11 cellular contexts compared by ENCODE assay signal in genomic region chr11:88292156-88292844, GRCh38. TPM values are rescaled to one million over a fixed set of nuclear protein-coding genes. Genes with fewer than 3 reads are reported as not detected.
DNase-seq lines count a peak whose midpoint lies in the region; ATAC-seq, FAIRE-seq and TF ChIP-seq lines count a peak whose summit lies in the region.
"Had no signal": no experiment of that assay in that cellular context is flagged by ENCODE, and none has a peak within 500 bp of the region (broad histone marks: within the 10 kb centered on the region; RNA-seq: fewer than 3 reads in every experiment).

No MANE protein-coding gene starts in this region.

- peak in 5 of 6 experiments; percentile 17 to 39 (median 32) for TF ChIP-seq CTCF in adrenal gland (IDR thresholded peaks at IDR 0.05)
- no peak for TF ChIP-seq CTCF in HepG2 (CRISPR knock-in tag; IDR thresholded peaks at IDR 0.05)

- no peak for TF ChIP-seq EP300 in HepG2 (IDR thresholded peaks at IDR 0.05; ENCODE audit: low read depth in 2 of 2, low read length in 2 of 2)
- TF ChIP-seq EP300 in HepG2 (CRISPR knock-in tag; IDR thresholded peaks at IDR 0.05; ENCODE audit: borderline replicate concordance) = no peak

- H3K9ac ChIP-seq in HepG2 (ENCODE audit: insufficient read depth, low read depth, low read length) = no peak overlapping the region

- TF ChIP-seq POLR2A in adrenal gland (IDR thresholded peaks at IDR 0.05) (no peak), HepG2 (IDR thresholded peaks at IDR 0.05; ENCODE audit: insufficient read depth in 1 of 2, low read depth in 2 of 2, low read length in 2 of 2) (no peak)

- H4K20me1 ChIP-seq in HepG2 (ENCODE audit: insufficient read depth, low read length) = no peaks in the 10 kb centered on the region

- H3K4me2 ChIP-seq in HepG2 (ENCODE audit: low read depth, low read length) = no peak overlapping the region

- H3K4me3 ChIP-seq in adrenal gland (no peak overlapping the region), HepG2 (replicated peaks in 1 of 3; ENCODE audit: insufficient read depth in 1 of 3, low read depth in 2 of 3, low read length in 3 of 3) (no peak overlapping the region)

- in situ Hi-C loops in HepG2 (cut with HindIII; ENCODE audit: extremely low pct_ligation_motif_present, low pct_unique_long_range_greater_than_20kb) = no loop called here

- POLR2A ChIA-PET in HepG2 (lab: Yijun Ruan, JAX) = no interaction called here

- WGBS in adrenal gland, 4 donors = 31 to 44% (median 39%) methylated on average over 3 of the region's 3 CpGs
- 54% methylated on average over 3 of the region's 3 CpGs for WGBS in HepG2 (ENCODE audit: low lambda C conversion rate)

- CTCF ChIA-PET in HepG2 (lab: Yijun Ruan, JAX; ENCODE audit: low intra/inter-chr PET ratio, low total read pairs) = no interaction called here

- H3K9me3 ChIP-seq in adrenal gland (replicated peaks in 1 of 3) (no peaks in the 10 kb centered on the region), HepG2 (ENCODE audit: low read length) (no peaks in the 10 kb centered on the region)

- intact Hi-C loops in adrenal gland (cut with DNase I) (no loop called here), HepG2 (cut with micrococcal nuclease; ENCODE audit: unreplicated experiment) (no loop called here)

- FAIRE-seq in HepG2 (lab: Jason Lieb, UNC) = no peak

- no peak overlapping the region for H2AFZ ChIP-seq in HepG2 (ENCODE audit: low read length)

- TF ChIP-seq RAD21 in HepG2 (CRISPR knock-in tag; IDR thresholded peaks at IDR 0.05) = no peak

- no peaks in the 10 kb centered on the region for H3K79me2 ChIP-seq in HepG2 (ENCODE audit: insufficient read depth, low read length)

- no peaks in the 10 kb centered on the region for H3K27me3 ChIP-seq in adrenal gland
- no peaks in the 10 kb centered on the region for H3K27me3 ChIP-seq in HepG2 (ENCODE audit: control insufficient read depth in 1 of 2, insufficient read depth in 2 of 2, low read length in 2 of 2)

- ATAC-seq in HepG2 (no peak), HG03280 (IDR thresholded peaks at IDR 0.05; ENCODE audit: unreplicated experiment) (no peak), GM21717 (IDR thresholded peaks at IDR 0.05; ENCODE audit: unreplicated experiment) (no peak)
- ATAC-seq: activated naive CD4-positive, alpha-beta T cell treated with anti-CD3 and anti-CD28 coated beads, Interleukin-2, amount 50 U/mL, for 72 hours had no signal

- H3K4me1 ChIP-seq in adrenal gland (replicated peaks in 1 of 2) (peaks cover 2 to 12% of the 10 kb centered on the region in 2 donors), HepG2 (ENCODE audit: insufficient read depth, low read length) (peaks cover under 1% of the 10 kb centered on the region; the same call in 1 of the 2 replicates)

- H3K36me3 ChIP-seq in adrenal gland (replicated peaks in 1 of 2) (no peaks in the 10 kb centered on the region), HepG2 (replicated peaks in 1 of 2; ENCODE audit: control insufficient read depth in 1 of 2, insufficient read depth in 2 of 2, low read length in 2 of 2) (peaks cover 1 to 10% of the 10 kb centered on the region in 2 experiments; a peak in 1 of 5 replicates)

- BruUV-seq in HepG2 (replicated peaks; lab: Mats Ljungman, UMichigan) = no TSS peak

- peak; percentile 78 for DNase-seq in COR-L47 (lab: John Stamatoyannopoulos, UW)
- DNase-seq in NCI-H1092 (lab: John Stamatoyannopoulos, UW) = peak; percentile 34
- peak; percentile 53 to 82 (median 75) for DNase-seq in adrenal gland
- peak; percentile 6 for DNase-seq in HepG2 (ENCODE audit: low spot score)
- no peak for DNase-seq in NAMALWA (ENCODE audit: low spot score)
- DNase-seq in NCI-H524 treated with DMSO at 0.1 percent for 48 hours (lab: John Stamatoyannopoulos, UW) = no peak
- DNase-seq: activated B cell treated with CpG ODN at 0.5 μM for 24 hours, NCI-H146 had no signal

- H3K27ac ChIP-seq in adrenal gland = no peak overlapping the region
- H3K27ac ChIP-seq in HepG2 (ENCODE audit: extremely low read length, insufficient read depth, low read length) = no peak overlapping the region

TF ChIP-seq in HepG2, 621 proteins besides CTCF, POLR2A, EP300 and RAD21:
- TF ChIP-seq MIER2 (CRISPR knock-in tag; IDR thresholded peaks at IDR 0.05) = no peak
- TF ChIP-seq ZNF740 (CRISPR knock-in tag; IDR thresholded peaks at IDR 0.05) = no peak
- no peak for TF ChIP-seq ZSCAN9 (CRISPR knock-in tag; IDR thresholded peaks at IDR 0.05; ENCODE audit: borderline replicate concordance)
- TF ChIP-seq PRMT3 (CRISPR knock-in tag; IDR thresholded peaks at IDR 0.05; ENCODE audit: borderline replicate concordance, low read depth) = no peak
- TF ChIP-seq CBX2 (IDR thresholded peaks at IDR 0.05; ENCODE audit: low read depth, low read length) = no peak
- TF ChIP-seq CBX2 (CRISPR knock-in tag; IDR thresholded peaks at IDR 0.05; ENCODE audit: low read depth) = no peak
- TF ChIP-seq KMT2A (CRISPR knock-in tag; IDR thresholded peaks at IDR 0.05) = no peak
- TF ChIP-seq SP2 (CRISPR knock-in tag; IDR thresholded peaks at IDR 0.05) = no peak
- no peak for TF ChIP-seq KDM4B (CRISPR knock-in tag; IDR thresholded peaks at IDR 0.05)
- no peak for TF ChIP-seq ZNF788 (CRISPR knock-in tag; IDR thresholded peaks at IDR 0.05; ENCODE audit: borderline replicate concordance)
- TF ChIP-seq THAP9 (CRISPR knock-in tag; IDR thresholded peaks at IDR 0.05; ENCODE audit: borderline replicate concordance) = no peak
- TF ChIP-seq CERS6 (CRISPR knock-in tag; IDR thresholded peaks at IDR 0.05) = no peak
- TF ChIP-seq SIN3A (IDR thresholded peaks at IDR 0.05; ENCODE audit: borderline replicate concordance, low read depth, low read length) = no peak

RNA-seq across cellular contexts. Expression of gene CTSC, which starts 45.2 kb away (rescaled TPM):
- 100 to 1,000 TPM in 6 of 8 donors, 10 to 100 TPM in 2; 73.6 to 230 (median 147) TPM for total RNA-seq in adrenal gland
- 100 to 1,000 TPM in 1 of 3 donors, 10 to 100 TPM in 2; 44.6 to 102 (median 83.1) TPM for polyA plus RNA-seq in adrenal gland
- 69.3 and 144 TPM in 2 replicates for total RNA-seq in HepG2 (2016; rRNA removed; fragmentation: Illumina TruSeq; extraction: Trizol)
- total RNA-seq in HepG2 (2016; cell fraction: cytosol; rRNA removed; fragmentation: Illumina TruSeq; extraction: Trizol; ENCODE audit: low read depth) = 10.1 and 12.6 TPM in 2 replicates
- total RNA-seq in HepG2 (2016; cell fraction: insoluble cytoplasmic fraction; rRNA removed; fragmentation: Illumina TruSeq; extraction: Trizol) = 73.3 and 148 TPM in 2 replicates
- 17.2 and 21.5 TPM in 2 replicates for total RNA-seq in HepG2 (2016; cell fraction: membrane; rRNA removed; fragmentation: Illumina TruSeq; extraction: Trizol)
- total RNA-seq in HepG2 (2016; cell fraction: nucleus; rRNA removed; fragmentation: Illumina TruSeq; extraction: Trizol) = 143 and 153 TPM in 2 replicates
- 151 and 210 TPM in 2 replicates for polyA plus RNA-seq in HepG2 (2011; rRNA removed)
- 144 and 152 TPM in 2 replicates for polyA plus RNA-seq in HepG2 (2011; cell fraction: cytosol; rRNA removed)
- polyA plus RNA-seq in HepG2 (2011; cell fraction: nucleus; rRNA removed) = 49.6 and 56.2 TPM in 2 replicates
- 102 and 112 TPM in 2 replicates for polyA plus RNA-seq in HepG2 (2012)
- 12.9 TPM in 2 replicates for polyA plus RNA-seq in HepG2 (2016; cell fraction: cytosol; fragmentation: Illumina TruSeq; extraction: Trizol; ENCODE audit: low read depth)
- 79.7 and 80.7 TPM in 2 replicates for polyA plus RNA-seq in HepG2 (2016; cell fraction: insoluble cytoplasmic fraction; fragmentation: Illumina TruSeq; extraction: Trizol; ENCODE audit: low read depth)
- polyA plus RNA-seq in HepG2 (2016; cell fraction: membrane; fragmentation: Illumina TruSeq; extraction: Trizol; ENCODE audit: low read depth) = 19.3 and 20.8 TPM in 2 replicates
- polyA plus RNA-seq in HepG2 (2016; cell fraction: nucleus; fragmentation: Illumina TruSeq; extraction: Trizol; ENCODE audit: insufficient read depth, low read depth) = 187 and 211 TPM in 2 replicates
- polyA minus RNA-seq in HepG2 (2011; rRNA and poly(A)+ RNA removed; ENCODE audit: low replicate concordance) = 63.5 and 157 TPM in 2 replicates
- 116 and 179 TPM in 2 replicates for polyA minus RNA-seq in HepG2 (2011; cell fraction: cytosol; rRNA and poly(A)+ RNA removed)
- 87.6 and 93.5 TPM in 2 replicates for polyA minus RNA-seq in HepG2 (2011; cell fraction: nucleus; rRNA and poly(A)+ RNA removed)

Comparison
In these comparisons a context has a peak if more than half of its experiments do, and no peak if none do; other contexts are left out.
1. DNase-seq: peak in COR-L47 (single experiment), NCI-H1092 (single experiment), adrenal gland (7 of 7) and HepG2 (single experiment); none in NAMALWA (single experiment) and NCI-H524 treated with DMSO at 0.1 percent for 48 hours (single experiment).